In the genomic region with DNA sequence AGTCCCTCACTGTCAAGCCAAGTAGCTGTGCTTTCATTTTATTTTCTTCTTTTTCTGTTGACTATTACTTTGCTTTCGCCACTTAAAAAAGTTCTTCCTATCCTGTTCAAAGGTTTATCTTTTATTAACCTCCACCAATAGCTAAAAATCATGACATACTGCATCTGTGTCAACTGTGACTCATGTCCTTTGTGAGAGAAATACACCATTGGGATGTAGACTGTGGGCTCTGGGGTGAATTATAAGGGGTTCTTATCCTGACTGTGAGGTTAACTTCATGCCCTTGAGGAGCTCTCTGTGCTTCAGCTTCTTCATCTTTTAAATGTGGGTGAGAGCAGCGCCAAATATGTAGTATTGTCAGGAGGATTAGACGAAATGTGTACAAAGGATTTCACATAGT, we compare ENCODE assay signal across 31 cellular contexts.
DNase-seq lines count a peak whose midpoint lies in the region; ATAC-seq, FAIRE-seq and TF ChIP-seq lines count a peak whose summit lies in the region.
"Had no signal": no experiment of that assay in that cellular context is flagged by ENCODE, and none has a peak within 500 bp of the region (broad histone marks: within the 10 kb centered on the region; RNA-seq: fewer than 3 reads in every experiment).

No MANE protein-coding gene starts in this region.

- peak in 1 of 2 experiments; percentile 57; a peak in 3 of 6 replicates for ATAC-seq in A549
- ATAC-seq in PC-3 = peak; percentile 86
- ATAC-seq in HG03571 (IDR thresholded peaks at IDR 0.05; ENCODE audit: unreplicated experiment) = no peak
- ATAC-seq in HG03457 (IDR thresholded peaks at IDR 0.05; ENCODE audit: unreplicated experiment) = no peak
- ATAC-seq: CD8-positive, alpha-beta T cell had no signal

- no peaks in the 10 kb centered on the region for H3K9me2 ChIP-seq in PC-3 (replicated peaks; ENCODE audit: low read length)

- no peak for TF ChIP-seq POLR2A in A549 (IDR thresholded peaks at IDR 0.05; ENCODE audit: low read length)

- no peaks in the 10 kb centered on the region for H3K79me2 ChIP-seq in PC-3 (ENCODE audit: low read length)

- no peaks in the 10 kb centered on the region for H3K36me3 ChIP-seq in PC-3 (ENCODE audit: low read depth, low read length)
- H3K36me3 ChIP-seq: BE2C; BLaER1; BLaER1 treated with 17β-estradiol and CSF1 and Interleukin-3, amounts not matched to agents 10 nM and 100 nM had no signal

- DNase-seq in A549 (ENCODE audit: low read depth in 1 of 2, low spot score in 1 of 2) (peak in 1 of 2 experiments; percentile 26), PC-3 (peak; percentile 52), UCSD-AML1 (lab: John Stamatoyannopoulos, UW; ENCODE audit: unreplicated experiment) (no peak)
- DNase-seq: 8988T; ACHN; AML-193; BE2C; C1 segment of cervical spinal cord; Caco-2; Calu3; CD4-positive, alpha-beta memory T cell; CD4-positive, alpha-beta T cell; CD4-positive, CD25-positive, alpha-beta regulatory T cell; CD8-positive, alpha-beta memory T cell; CD8-positive, alpha-beta T cell; COR-L47; DMS 273 treated with DMSO at 0.1 percent for 48 hours; DMS153; DMS53; DMS79; DMS79 treated with DMSO at 0.1 percent for 48 hours; DND-41; EL had no signal

- intact Hi-C loops in PC-3 (cut with micrococcal nuclease) = no loop called here

- H3K4me3 ChIP-seq in A549 (no peak overlapping the region), PC-3 (ENCODE audit: low read length) (no peak overlapping the region)
- H3K4me3 ChIP-seq: BLaER1; BLaER1 treated with 17β-estradiol and CSF1 and Interleukin-3, amounts not matched to agents 10 nM and 100 nM had no signal

- H3K9me3 ChIP-seq in A549 = 0 out of 3 replicates have a peak, but pooled peaks cover 14% of the 10 kb centered on the region
- 0 out of 2 replicates have a peak, but pooled peaks cover 5% of the 10 kb centered on the region for H3K9me3 ChIP-seq in PC-3 (ENCODE audit: low read length)
- H3K9me3 ChIP-seq: BE2C had no signal

- CTCF ChIA-PET in A549 (lab: Yijun Ruan, JAX) (no interaction called here), PC-3 (lab: Charles Lee) (no interaction called here)

- no peak for TF ChIP-seq RAD21 in A549 (conservative IDR thresholded peaks at IDR 0.05 in 1 of 2, IDR thresholded peaks at IDR 0.05 in 1 of 2)

- TF ChIP-seq EP300 in A549 (IDR thresholded peaks at IDR 0.05) = no peak

- FAIRE-seq in A549 (lab: Jason Lieb, UNC) = no peak
- FAIRE-seq: A204.1, D721Med had no signal

- H3F3A ChIP-seq in PC-3 (ENCODE audit: low read length, unreplicated experiment) = no peaks in the 10 kb centered on the region

- H3K4me1 ChIP-seq in A549 = peaks cover 11% of the 10 kb centered on the region; the same call in 2 of the 3 replicates
- H3K4me1 ChIP-seq in PC-3 (ENCODE audit: insufficient read depth, low read length) = no peaks in the 10 kb centered on the region; the same call in 1 of the 2 replicates
- H3K4me1 ChIP-seq: BE2C; BLaER1; BLaER1 treated with 17β-estradiol and CSF1 and Interleukin-3, amounts not matched to agents 10 nM and 100 nM; Caco-2 had no signal

- H4K20me1 ChIP-seq in PC-3 (ENCODE audit: low read length) = no peaks in the 10 kb centered on the region
- H4K20me1 ChIP-seq: BLaER1; BLaER1 treated with 17β-estradiol and CSF1 and Interleukin-3, amounts not matched to agents 10 nM and 100 nM had no signal

- TF ChIP-seq CTCF in 22Rv1 (IDR thresholded peaks at IDR 0.05) (no peak), A549 (IDR thresholded peaks at IDR 0.05) (no peak), PC-3 (conservative IDR thresholded peaks at IDR 0.05; ENCODE audit: low read depth, low read length) (no peak)

- no peak overlapping the region for H2AFZ ChIP-seq in PC-3 (ENCODE audit: low read length)

- WGBS in A549 (ENCODE audit: missing lambda C conversion rate) = 21% methylated on average over 3 of the region's 3 CpGs

- peak overlapping the region; percentile 35; the same call in 2 of the 3 replicates for H3K4me2 ChIP-seq in A549
- H3K4me2 ChIP-seq in PC-3 (ENCODE audit: low read length) = no peak overlapping the region
- H3K4me2 ChIP-seq: BLaER1; BLaER1 treated with 17β-estradiol and CSF1 and Interleukin-3, amounts not matched to agents 10 nM and 100 nM had no signal

- BruUV-seq in PC-3 (replicated peaks; lab: Mats Ljungman, UMichigan) = no TSS peak

- no peak overlapping the region for H3K9ac ChIP-seq in PC-3 (ENCODE audit: low read length)
- H3K9ac ChIP-seq: BLaER1; BLaER1 treated with 17β-estradiol and CSF1 and Interleukin-3, amounts not matched to agents 10 nM and 100 nM had no signal

- POLR2A ChIA-PET in A549 (lab: Yijun Ruan, JAX) (no interaction called here), PC-3 (lab: Charles Lee; ENCODE audit: unreplicated experiment) (interaction anchor here (0.5 kb wide), 1 partner anchor 152 kb away, joined by 6 read pairs; no protein-coding TSS in a partner anchor)

- H3K27ac ChIP-seq in 22Rv1 = peak overlapping the region; percentile 64
- no peak overlapping the region for H3K27ac ChIP-seq in A549
- no peak overlapping the region for H3K27ac ChIP-seq in PC-3 (ENCODE audit: low read length)
- H3K27ac ChIP-seq: BLaER1; BLaER1 treated with 17β-estradiol and CSF1 and Interleukin-3, amounts not matched to agents 10 nM and 100 nM; C4-2B had no signal

- peaks cover 18% of the 10 kb centered on the region; the same call in 1 of the 2 replicates for H3K27me3 ChIP-seq in PC-3 (ENCODE audit: low read length)
- H3K27me3 ChIP-seq: BE2C; BLaER1; BLaER1 treated with 17β-estradiol and CSF1 and Interleukin-3, amounts not matched to agents 10 nM and 100 nM had no signal

TF ChIP-seq in A549, 52 proteins besides CTCF, POLR2A, EP300 and RAD21:
- TF ChIP-seq HOXB5 (CRISPR knock-in tag; IDR thresholded peaks at IDR 0.05) = no peak
- TF ChIP-seq, protein P1, sequence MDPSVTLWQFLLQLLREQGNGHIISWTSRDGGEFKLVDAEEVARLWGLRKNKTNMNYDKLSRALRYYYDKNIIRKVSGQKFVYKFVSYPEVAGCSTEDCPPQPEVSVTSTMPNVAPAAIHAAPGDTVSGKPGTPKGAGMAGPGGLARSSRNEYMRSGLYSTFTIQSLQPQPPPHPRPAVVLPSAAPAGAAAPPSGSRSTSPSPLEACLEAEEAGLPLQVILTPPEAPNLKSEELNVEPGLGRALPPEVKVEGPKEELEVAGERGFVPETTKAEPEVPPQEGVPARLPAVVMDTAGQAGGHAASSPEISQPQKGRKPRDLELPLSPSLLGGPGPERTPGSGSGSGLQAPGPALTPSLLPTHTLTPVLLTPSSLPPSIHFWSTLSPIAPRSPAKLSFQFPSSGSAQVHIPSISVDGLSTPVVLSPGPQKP (IDR thresholded peaks at IDR 0.05; ENCODE audit: low read depth, low read length) = no peak
- TF ChIP-seq FOSB (CRISPR knock-in tag; IDR thresholded peaks at IDR 0.05) = no peak
- TF ChIP-seq TFCP2L1 (CRISPR knock-in tag; IDR thresholded peaks at IDR 0.05) = no peak
- TF ChIP-seq SMC3 (IDR thresholded peaks at IDR 0.05) = no peak
